1 cellular context compared by ENCODE assay signal in the genomic region with DNA sequence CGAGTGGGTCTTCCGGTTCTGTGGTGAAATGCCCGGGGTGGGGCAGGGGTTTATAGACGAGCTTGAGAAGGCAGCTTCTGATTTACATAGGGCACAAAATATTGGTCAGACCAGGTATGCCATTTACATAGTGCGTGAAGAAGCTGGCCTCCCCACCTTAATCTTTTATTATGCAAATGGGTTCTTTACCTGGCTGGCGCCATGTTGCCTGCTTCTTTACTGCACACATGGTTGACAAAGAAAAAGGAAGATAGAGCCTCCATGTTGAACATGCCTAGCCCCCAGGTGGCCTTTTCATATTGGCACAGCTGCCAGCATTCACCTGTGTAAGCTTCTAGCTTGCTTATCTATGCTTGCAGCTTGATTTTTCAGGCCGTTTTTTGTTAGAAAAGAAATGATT.
TF ChIP-seq lines count a peak whose summit lies in the region.

No MANE protein-coding gene starts in this region.

TF ChIP-seq in GM23338, 12 proteins besides CTCF, POLR2A, EP300 and RAD21 (continued from another document):
- TF ChIP-seq, protein P1, sequence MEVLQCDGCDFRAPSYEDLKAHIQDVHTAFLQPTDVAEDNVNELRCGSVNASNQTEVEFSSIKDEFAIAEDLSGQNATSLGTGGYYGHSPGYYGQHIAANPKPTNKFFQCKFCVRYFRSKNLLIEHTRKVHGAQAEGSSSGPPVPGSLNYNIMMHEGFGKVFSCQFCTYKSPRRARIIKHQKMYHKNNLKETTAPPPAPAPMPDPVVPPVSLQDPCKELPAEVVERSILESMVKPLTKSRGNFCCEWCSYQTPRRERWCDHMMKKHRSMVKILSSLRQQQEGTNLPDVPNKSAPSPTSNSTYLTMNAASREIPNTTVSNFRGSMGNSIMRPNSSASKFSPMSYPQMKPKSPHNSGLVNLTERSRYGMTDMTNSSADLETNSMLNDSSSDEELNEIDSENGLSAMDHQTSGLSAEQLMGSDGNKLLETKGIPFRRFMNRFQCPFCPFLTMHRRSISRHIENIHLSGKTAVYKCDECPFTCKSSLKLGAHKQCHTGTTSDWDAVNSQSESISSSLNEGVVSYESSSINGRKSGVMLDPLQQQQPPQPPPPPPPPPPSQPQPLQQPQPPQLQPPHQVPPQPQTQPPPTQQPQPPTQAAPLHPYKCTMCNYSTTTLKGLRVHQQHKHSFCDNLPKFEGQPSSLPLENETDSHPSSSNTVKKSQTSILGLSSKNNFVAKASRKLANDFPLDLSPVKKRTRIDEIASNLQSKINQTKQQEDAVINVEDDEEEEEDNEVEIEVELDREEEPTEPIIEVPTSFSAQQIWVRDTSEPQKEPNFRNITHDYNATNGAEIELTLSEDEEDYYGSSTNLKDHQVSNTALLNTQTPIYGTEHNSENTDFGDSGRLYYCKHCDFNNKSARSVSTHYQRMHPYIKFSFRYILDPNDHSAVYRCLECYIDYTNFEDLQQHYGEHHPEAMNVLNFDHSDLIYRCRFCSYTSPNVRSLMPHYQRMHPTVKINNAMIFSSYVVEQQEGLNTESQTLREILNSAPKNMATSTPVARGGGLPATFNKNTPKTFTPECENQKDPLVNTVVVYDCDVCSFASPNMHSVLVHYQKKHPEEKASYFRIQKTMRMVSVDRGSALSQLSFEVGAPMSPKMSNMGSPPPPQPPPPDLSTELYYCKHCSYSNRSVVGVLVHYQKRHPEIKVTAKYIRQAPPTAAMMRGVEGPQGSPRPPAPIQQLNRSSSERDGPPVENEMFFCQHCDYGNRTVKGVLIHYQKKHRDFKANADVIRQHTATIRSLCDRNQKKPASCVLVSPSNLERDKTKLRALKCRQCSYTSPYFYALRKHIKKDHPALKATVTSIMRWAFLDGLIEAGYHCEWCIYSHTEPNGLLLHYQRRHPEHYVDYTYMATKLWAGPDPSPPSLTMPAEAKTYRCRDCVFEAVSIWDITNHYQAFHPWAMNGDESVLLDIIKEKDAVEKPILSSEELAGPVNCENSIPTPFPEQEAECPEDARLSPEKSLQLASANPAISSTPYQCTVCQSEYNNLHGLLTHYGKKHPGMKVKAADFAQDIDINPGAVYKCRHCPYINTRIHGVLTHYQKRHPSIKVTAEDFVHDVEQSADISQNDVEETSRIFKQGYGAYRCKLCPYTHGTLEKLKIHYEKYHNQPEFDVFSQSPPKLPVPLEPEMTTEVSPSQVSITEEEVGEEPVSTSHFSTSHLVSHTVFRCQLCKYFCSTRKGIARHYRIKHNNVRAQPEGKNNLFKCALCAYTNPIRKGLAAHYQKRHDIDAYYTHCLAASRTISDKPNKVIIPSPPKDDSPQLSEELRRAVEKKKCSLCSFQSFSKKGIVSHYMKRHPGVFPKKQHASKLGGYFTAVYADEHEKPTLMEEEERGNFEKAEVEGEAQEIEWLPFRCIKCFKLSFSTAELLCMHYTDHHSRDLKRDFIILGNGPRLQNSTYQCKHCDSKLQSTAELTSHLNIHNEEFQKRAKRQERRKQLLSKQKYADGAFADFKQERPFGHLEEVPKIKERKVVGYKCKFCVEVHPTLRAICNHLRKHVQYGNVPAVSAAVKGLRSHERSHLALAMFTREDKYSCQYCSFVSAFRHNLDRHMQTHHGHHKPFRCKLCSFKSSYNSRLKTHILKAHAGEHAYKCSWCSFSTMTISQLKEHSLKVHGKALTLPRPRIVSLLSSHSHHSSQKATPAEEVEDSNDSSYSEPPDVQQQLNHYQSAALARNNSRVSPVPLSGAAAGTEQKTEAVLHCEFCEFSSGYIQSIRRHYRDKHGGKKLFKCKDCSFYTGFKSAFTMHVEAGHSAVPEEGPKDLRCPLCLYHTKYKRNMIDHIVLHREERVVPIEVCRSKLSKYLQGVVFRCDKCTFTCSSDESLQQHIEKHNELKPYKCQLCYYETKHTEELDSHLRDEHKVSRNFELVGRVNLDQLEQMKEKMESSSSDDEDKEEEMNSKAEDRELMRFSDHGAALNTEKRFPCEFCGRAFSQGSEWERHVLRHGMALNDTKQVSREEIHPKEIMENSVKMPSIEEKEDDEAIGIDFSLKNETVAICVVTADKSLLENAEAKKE (CRISPR knock-in tag; IDR thresholded peaks at IDR 0.05) = no peak
- TF ChIP-seq, protein P2, sequence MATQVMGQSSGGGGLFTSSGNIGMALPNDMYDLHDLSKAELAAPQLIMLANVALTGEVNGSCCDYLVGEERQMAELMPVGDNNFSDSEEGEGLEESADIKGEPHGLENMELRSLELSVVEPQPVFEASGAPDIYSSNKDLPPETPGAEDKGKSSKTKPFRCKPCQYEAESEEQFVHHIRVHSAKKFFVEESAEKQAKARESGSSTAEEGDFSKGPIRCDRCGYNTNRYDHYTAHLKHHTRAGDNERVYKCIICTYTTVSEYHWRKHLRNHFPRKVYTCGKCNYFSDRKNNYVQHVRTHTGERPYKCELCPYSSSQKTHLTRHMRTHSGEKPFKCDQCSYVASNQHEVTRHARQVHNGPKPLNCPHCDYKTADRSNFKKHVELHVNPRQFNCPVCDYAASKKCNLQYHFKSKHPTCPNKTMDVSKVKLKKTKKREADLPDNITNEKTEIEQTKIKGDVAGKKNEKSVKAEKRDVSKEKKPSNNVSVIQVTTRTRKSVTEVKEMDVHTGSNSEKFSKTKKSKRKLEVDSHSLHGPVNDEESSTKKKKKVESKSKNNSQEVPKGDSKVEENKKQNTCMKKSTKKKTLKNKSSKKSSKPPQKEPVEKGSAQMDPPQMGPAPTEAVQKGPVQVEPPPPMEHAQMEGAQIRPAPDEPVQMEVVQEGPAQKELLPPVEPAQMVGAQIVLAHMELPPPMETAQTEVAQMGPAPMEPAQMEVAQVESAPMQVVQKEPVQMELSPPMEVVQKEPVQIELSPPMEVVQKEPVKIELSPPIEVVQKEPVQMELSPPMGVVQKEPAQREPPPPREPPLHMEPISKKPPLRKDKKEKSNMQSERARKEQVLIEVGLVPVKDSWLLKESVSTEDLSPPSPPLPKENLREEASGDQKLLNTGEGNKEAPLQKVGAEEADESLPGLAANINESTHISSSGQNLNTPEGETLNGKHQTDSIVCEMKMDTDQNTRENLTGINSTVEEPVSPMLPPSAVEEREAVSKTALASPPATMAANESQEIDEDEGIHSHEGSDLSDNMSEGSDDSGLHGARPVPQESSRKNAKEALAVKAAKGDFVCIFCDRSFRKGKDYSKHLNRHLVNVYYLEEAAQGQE (IDR thresholded peaks at IDR 0.05; ENCODE audit: unreplicated experiment) = no peak
- TF ChIP-seq JUNB (IDR thresholded peaks at IDR 0.05; ENCODE audit: unreplicated experiment) = no peak
